In the genomic region with DNA sequence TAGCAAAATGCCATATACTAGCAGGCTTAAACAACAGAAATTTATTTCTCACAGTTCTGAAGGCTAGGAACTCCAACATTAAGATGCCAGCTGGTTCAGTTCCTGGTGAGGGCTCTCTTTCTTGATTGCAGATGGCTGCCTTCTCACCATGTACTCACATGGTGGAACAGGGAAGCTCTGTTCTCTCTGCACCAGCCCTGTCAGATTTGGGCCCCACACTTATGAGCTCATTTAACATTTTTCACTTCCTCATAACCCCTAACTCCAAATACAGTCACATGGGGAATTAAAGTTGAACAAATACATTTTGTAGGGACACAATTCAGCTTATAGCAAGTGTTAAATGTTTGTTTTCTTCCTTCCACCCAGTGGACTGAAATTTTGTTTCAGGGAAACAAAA, we compare ENCODE assay signal across 21 cellular contexts.
DNase-seq lines count a peak whose midpoint lies in the region; ATAC-seq, FAIRE-seq and TF ChIP-seq lines count a peak whose summit lies in the region.
"Had no signal": no experiment of that assay in that cellular context is flagged by ENCODE, and none has a peak within 500 bp of the region (broad histone marks: within the 10 kb centered on the region; RNA-seq: fewer than 3 reads in every experiment).

No MANE protein-coding gene starts in this region.

- no peak for TF ChIP-seq EP300 in GM12878 (IDR thresholded peaks at IDR 0.05; ENCODE audit: borderline replicate concordance in 1 of 2, control insufficient read depth in 1 of 2, low read depth in 2 of 2, low read length in 2 of 2)

- H3K27ac ChIP-seq in GM12878 (ENCODE audit: control insufficient read depth, insufficient read depth): no peak overlapping the region
- H3K27ac ChIP-seq: breast epithelium, esophagus squamous epithelium, GM23248, HL-60 had no signal

- POLR2A ChIA-PET in GM12878 (lab: Charles Lee): no interaction called here

- TF ChIP-seq RAD21 in GM12878 (IDR thresholded peaks at IDR 0.05; ENCODE audit: insufficient read depth, low read depth, low read length): no peak

- RAD21 ChIA-PET in GM12878 (lab: Charles Lee; ENCODE audit: unreplicated experiment): interaction anchor here (0.5 kb wide), 1 partner anchor 458 kb away, joined by 4 read pairs; no protein-coding TSS in a partner anchor

- H3K79me2 ChIP-seq in GM12878 (ENCODE audit: control insufficient read depth, insufficient read depth, low read length): no peaks in the 10 kb centered on the region

- no peaks in the 10 kb centered on the region for H4K20me1 ChIP-seq in GM12878 (ENCODE audit: control insufficient read depth, insufficient read depth)

- H3K9me3 ChIP-seq in GM12878 (replicated peaks; ENCODE audit: control insufficient read depth, insufficient read depth, low read length): no peaks in the 10 kb centered on the region
- H3K9me3 ChIP-seq: BE2C, breast epithelium, esophagus squamous epithelium had no signal

- H3K9ac ChIP-seq in GM12878 (ENCODE audit: control insufficient read depth, insufficient read depth, low read length): no peak overlapping the region
- H3K9ac ChIP-seq: GM23248 had no signal

- no peak overlapping the region for H3K4me3 Mint-ChIP-seq in stimulated activated effector memory CD8-positive, alpha-beta T cell treated with anti-CD3 and anti-CD28 coated beads, Interleukin-12 subunit alpha, Interleukin-12 subunit beta, amount 100 ng/mL, for 72 hours
- no peak overlapping the region for H3K4me3 Mint-ChIP-seq in natural killer cell treated with Interleukin-12 subunit alpha and Interleukin-12 subunit beta and Interleukin-15 and Interleukin-18, amount 100 ng/mL, for 72 hours
- H3K4me3 Mint-ChIP-seq: activated CD4-positive, alpha-beta T cell treated with anti-CD3 and anti-CD28 coated beads, Interleukin-2, amount 10 ng/mL, durations not matched to agents 7 days and 5 days; activated naive CD8-positive, alpha-beta T cell treated with anti-CD3 and anti-CD28 coated beads, Interleukin-2, amount 10 ng/mL, durations not matched to agents 7 days and 5 days; neural crest cell had no signal

- H3K36me3 Mint-ChIP-seq in stimulated activated effector memory CD8-positive, alpha-beta T cell treated with anti-CD3 and anti-CD28 coated beads, Interleukin-12 subunit alpha, Interleukin-12 subunit beta, amount 100 ng/mL, for 72 hours: no peaks in the 10 kb centered on the region
- H3K36me3 Mint-ChIP-seq in natural killer cell treated with Interleukin-12 subunit alpha and Interleukin-12 subunit beta and Interleukin-15 and Interleukin-18, amount 100 ng/mL, for 72 hours: no peaks in the 10 kb centered on the region
- H3K36me3 Mint-ChIP-seq: activated naive CD8-positive, alpha-beta T cell treated with anti-CD3 and anti-CD28 coated beads, Interleukin-2, amount 10 ng/mL, durations not matched to agents 7 days and 5 days had no signal

- DNase-seq in GM12878 (ENCODE audit: low read depth, low spot score): no peak
- no peak for DNase-seq in mucosa of gallbladder (ENCODE audit: low spot score)
- no peak for DNase-seq in stimulated activated effector memory CD8-positive, alpha-beta T cell treated with anti-CD3 and anti-CD28 coated beads, Interleukin-12 subunit alpha, Interleukin-12 subunit beta, amount 100 ng/mL, for 72 hours (ENCODE audit: low spot score in 2 of 2)
- DNase-seq in natural killer cell treated with Interleukin-12 subunit alpha and Interleukin-12 subunit beta and Interleukin-15 and Interleukin-18, amount 100 ng/mL, for 72 hours (ENCODE audit: low spot score): no peak
- DNase-seq: activated CD4-positive, alpha-beta T cell treated with anti-CD3 and anti-CD28 coated beads, Interleukin-2, amount 10 ng/mL, durations not matched to agents 7 days and 5 days; activated naive CD8-positive, alpha-beta T cell treated with anti-CD3 and anti-CD28 coated beads, Interleukin-2, amount 10 ng/mL, durations not matched to agents 7 days and 5 days; activated T-cell treated with anti-CD3 and anti-CD28 coated beads, Interleukin-2, amount 50 U/mL, for 1 hour; BE2C; esophagus squamous epithelium; GM23248; KBM-7; NCI-H146; NCI-H345; stimulated activated CD4-positive, alpha-beta T cell treated with anti-CD3 and anti-CD28 coated beads, Interleukin-15, amount 100 ng/mL, for 24 hours had no signal

- no peak for TF ChIP-seq CTCF in GM12878 (IDR thresholded peaks at IDR 0.05 in 2 of 3, conservative IDR thresholded peaks at IDR 0.05 in 1 of 3; ENCODE audit: control insufficient read depth in 2 of 3, extremely low read depth in 1 of 3, insufficient read depth in 1 of 3, low read depth in 3 of 3, low read length in 3 of 3)

- H3K4me3 ChIP-seq in GM12878: no peak overlapping the region
- H3K4me3 ChIP-seq: breast epithelium, esophagus squamous epithelium, GM23248 had no signal

- CTCF ChIA-PET in GM12878 (lab: Yijun Ruan, JAX): interaction anchor here (1.3 to 1.7 kb wide), 2 partner anchors 14 to 15 kb away, joined by 3 to 7 read pairs; no protein-coding TSS in a partner anchor

- ATAC-seq in GM18858 (IDR thresholded peaks at IDR 0.05; ENCODE audit: unreplicated experiment): peak; percentile 76
- peak; percentile 92 for ATAC-seq in GM21529 (IDR thresholded peaks at IDR 0.05; ENCODE audit: unreplicated experiment)
- peak; percentile 74 for ATAC-seq in HG03378 (IDR thresholded peaks at IDR 0.05; ENCODE audit: unreplicated experiment)
- ATAC-seq in GM12878: peak; percentile 90
- ATAC-seq in stimulated activated effector memory CD8-positive, alpha-beta T cell treated with anti-CD3 and anti-CD28 coated beads, Interleukin-12 subunit alpha, Interleukin-12 subunit beta, amount 100 ng/mL, for 72 hours: no peak
- no peak for ATAC-seq in natural killer cell treated with Interleukin-12 subunit alpha and Interleukin-12 subunit beta and Interleukin-15 and Interleukin-18, amount 100 ng/mL, for 72 hours

- no peak overlapping the region for H3K4me2 ChIP-seq in GM12878 (ENCODE audit: control insufficient read depth, insufficient read depth)

- H3K9me3 Mint-ChIP-seq in stimulated activated effector memory CD8-positive, alpha-beta T cell treated with anti-CD3 and anti-CD28 coated beads, Interleukin-12 subunit alpha, Interleukin-12 subunit beta, amount 100 ng/mL, for 72 hours: no peaks in the 10 kb centered on the region
- H3K9me3 Mint-ChIP-seq in natural killer cell treated with Interleukin-12 subunit alpha and Interleukin-12 subunit beta and Interleukin-15 and Interleukin-18, amount 100 ng/mL, for 72 hours: peaks cover 5% of the 10 kb centered on the region
- H3K9me3 Mint-ChIP-seq: activated CD4-positive, alpha-beta T cell treated with anti-CD3 and anti-CD28 coated beads, Interleukin-2, amount 10 ng/mL, durations not matched to agents 7 days and 5 days; activated naive CD8-positive, alpha-beta T cell treated with anti-CD3 and anti-CD28 coated beads, Interleukin-2, amount 10 ng/mL, durations not matched to agents 7 days and 5 days; neural crest cell had no signal

- no peaks in the 10 kb centered on the region for H3K36me3 ChIP-seq in GM12878 (ENCODE audit: control insufficient read depth in 2 of 2, insufficient read depth in 2 of 2, low read length in 1 of 2)
- H3K36me3 ChIP-seq: BE2C, breast epithelium, esophagus squamous epithelium had no signal

- intact Hi-C loops in GM12878 (cut with micrococcal nuclease; ENCODE audit: unreplicated experiment): no loop called here

- in situ Hi-C loops in GM12878 (cut with MboI): no loop called here

- no peaks in the 10 kb centered on the region for H3K4me1 ChIP-seq in GM12878 (ENCODE audit: control insufficient read depth, insufficient read depth, low read length)
- H3K4me1 ChIP-seq: BE2C, breast epithelium, esophagus squamous epithelium had no signal

- H3K4me1 Mint-ChIP-seq in stimulated activated effector memory CD8-positive, alpha-beta T cell treated with anti-CD3 and anti-CD28 coated beads, Interleukin-12 subunit alpha, Interleukin-12 subunit beta, amount 100 ng/mL, for 72 hours: no peaks in the 10 kb centered on the region
- no peaks in the 10 kb centered on the region for H3K4me1 Mint-ChIP-seq in natural killer cell treated with Interleukin-12 subunit alpha and Interleukin-12 subunit beta and Interleukin-15 and Interleukin-18, amount 100 ng/mL, for 72 hours (ENCODE audit: low read depth in 2 of 2)
- H3K4me1 Mint-ChIP-seq: activated CD4-positive, alpha-beta T cell treated with anti-CD3 and anti-CD28 coated beads, Interleukin-2, amount 10 ng/mL, durations not matched to agents 7 days and 5 days; activated naive CD8-positive, alpha-beta T cell treated with anti-CD3 and anti-CD28 coated beads, Interleukin-2, amount 10 ng/mL, durations not matched to agents 7 days and 5 days; neural crest cell had no signal

- no peaks in the 10 kb centered on the region; a peak in 1 of 4 replicates for H3K27me3 ChIP-seq in GM12878 (replicated peaks in 1 of 2; ENCODE audit: control insufficient read depth in 2 of 2, insufficient read depth in 2 of 2, low read length in 1 of 2)
- H3K27me3 ChIP-seq: BE2C, esophagus squamous epithelium had no signal

- no TSS peak for BruUV-seq in GM12878 (replicated peaks; lab: Mats Ljungman, UMichigan)

- SMC1A ChIA-PET in GM12878 (lab: Charles Lee; ENCODE audit: uncharacterized antibody, unreplicated experiment): interaction anchor here (0.7 to 1.4 kb wide), 2 partner anchors 14 to 20 kb away, joined by 3 to 5 read pairs; no protein-coding TSS in a partner anchor

- no peak overlapping the region for H2AFZ ChIP-seq in GM12878 (ENCODE audit: control insufficient read depth, low read depth, low read length)
- H2AFZ ChIP-seq: GM23248 had no signal

- no peaks in the 10 kb centered on the region for H3K27me3 Mint-ChIP-seq in natural killer cell treated with Interleukin-12 subunit alpha and Interleukin-12 subunit beta and Interleukin-15 and Interleukin-18, amount 100 ng/mL, for 72 hours
- H3K27me3 Mint-ChIP-seq: activated CD4-positive, alpha-beta T cell treated with anti-CD3 and anti-CD28 coated beads, Interleukin-2, amount 10 ng/mL, durations not matched to agents 7 days and 5 days; activated naive CD8-positive, alpha-beta T cell treated with anti-CD3 and anti-CD28 coated beads, Interleukin-2, amount 10 ng/mL, durations not matched to agents 7 days and 5 days had no signal

- no peak for TF ChIP-seq POLR2A in GM12878 (IDR thresholded peaks at IDR 0.05; ENCODE audit: low read depth, low read length)

- no peak overlapping the region for H3K27ac Mint-ChIP-seq in stimulated activated effector memory CD8-positive, alpha-beta T cell treated with anti-CD3 and anti-CD28 coated beads, Interleukin-12 subunit alpha, Interleukin-12 subunit beta, amount 100 ng/mL, for 72 hours
- H3K27ac Mint-ChIP-seq in natural killer cell treated with Interleukin-12 subunit alpha and Interleukin-12 subunit beta and Interleukin-15 and Interleukin-18, amount 100 ng/mL, for 72 hours: no peak overlapping the region
- H3K27ac Mint-ChIP-seq: activated CD4-positive, alpha-beta T cell treated with anti-CD3 and anti-CD28 coated beads, Interleukin-2, amount 10 ng/mL, durations not matched to agents 7 days and 5 days; activated naive CD8-positive, alpha-beta T cell treated with anti-CD3 and anti-CD28 coated beads, Interleukin-2, amount 10 ng/mL, durations not matched to agents 7 days and 5 days had no signal

- FAIRE-seq in GM12878 (lab: Jason Lieb, UNC): no peak
- FAIRE-seq: islet of Langerhans had no signal

TF ChIP-seq in GM12878, 131 proteins besides CTCF, POLR2A, EP300 and RAD21 (continues in another document):
- peak; percentile 82 for TF ChIP-seq SPI1 (IDR thresholded peaks at IDR 0.05; ENCODE audit: borderline replicate concordance, insufficient read depth, low read depth, low read length)
- TF ChIP-seq MEF2B (IDR thresholded peaks at IDR 0.05; ENCODE audit: partially characterized antibody, poor library complexity, severe bottlenecking): no peak
- no peak for TF ChIP-seq ZNF24 (IDR thresholded peaks at IDR 0.05)

Comparison
In these comparisons a context has a peak if more than half of its experiments do, and no peak if none do; other contexts are left out.
1. ATAC-seq: peak in GM18858 (single experiment), GM21529 (single experiment), HG03378 (single experiment) and GM12878 (single experiment); none in stimulated activated effector memory CD8-positive, alpha-beta T cell treated with anti-CD3 and anti-CD28 coated beads, Interleukin-12 subunit alpha, Interleukin-12 subunit beta, amount 100 ng/mL, for 72 hours (single experiment) and natural killer cell treated with Interleukin-12 subunit alpha and Interleukin-12 subunit beta and Interleukin-15 and Interleukin-18, amount 100 ng/mL, for 72 hours (0 of 2).